8 cellular contexts compared by ENCODE assay signal in genomic region chr15:29269485-29270168, GRCh38. TPM values are rescaled to one million over a fixed set of nuclear protein-coding genes. Genes with fewer than 3 reads are reported as not detected.
A peak's percentile ranks its signal among the peaks of the same experiment; 100 is the strongest.
DNase-seq lines count a peak whose midpoint lies in the region; ATAC-seq and TF ChIP-seq lines count a peak whose summit lies in the region.

Gene NSMCE3, minus strand, starts transcription at chr15:29269822. Its CDS starts 117 bp downstream, at chr15:29269705.

- DNase-seq in AG09319 (ENCODE audit: extremely low read depth, low read depth): peak; percentile 65
- DNase-seq in NCI-H446 (lab: John Stamatoyannopoulos, UW): peak; percentile 55 to 84
- peak; percentile 89 for DNase-seq in activated CD4-positive, alpha-beta T cell treated with anti-CD3 and anti-CD28 coated beads for 1 hour
- peak; percentile 95 for DNase-seq in chondrocyte (ENCODE audit: low spot score)
- DNase-seq in kidney tubule cell (ENCODE audit: low spot score): peak; percentile 88
- DNase-seq in stimulated activated CD4-positive, alpha-beta T cell treated with anti-CD3 and anti-CD28 coated beads, Interleukin-1b, Interleukin-23, amount 100 ng/mL, for 1 hour (ENCODE audit: low read depth in 2 of 2): peak; percentile 68 to 78

- no peaks in the 10 kb centered on the region for H3K27me3 Mint-ChIP-seq in chondrocyte (ENCODE audit: low read depth)

- peaks cover 39% of the 10 kb centered on the region for H3K4me1 Mint-ChIP-seq in chondrocyte (ENCODE audit: low read depth)

- no peaks in the 10 kb centered on the region for H3K9me3 Mint-ChIP-seq in chondrocyte (ENCODE audit: low read depth)

- peak within 1 kb of the TSS; percentile 96 for H3K27ac Mint-ChIP-seq in chondrocyte (ENCODE audit: unreplicated experiment)

- ATAC-seq in GM19025 (IDR thresholded peaks at IDR 0.05; ENCODE audit: low read depth, unreplicated experiment): peak; percentile 86
- peak; percentile 90 for ATAC-seq in HG03280 (IDR thresholded peaks at IDR 0.05; ENCODE audit: unreplicated experiment)

- TF ChIP-seq CTCF in AG09319 (IDR thresholded peaks at IDR 0.05; ENCODE audit: low read depth, low read length) (no peak), chondrocyte (IDR thresholded peaks at IDR 0.05) (no peak)

- peak within 1 kb of the TSS; percentile 95 for H3K4me3 Mint-ChIP-seq in chondrocyte (ENCODE audit: unreplicated experiment)

- no peaks in the 10 kb centered on the region for H3K36me3 Mint-ChIP-seq in chondrocyte (ENCODE audit: low read depth)

RNA-seq across cellular contexts. Expression of gene NSMCE3, which starts in this region (rescaled TPM):
- total RNA-seq in chondrocyte: 9.2 to 9.5 TPM (median 9.4 TPM) in 3 replicates

Comparison
In these comparisons a context has a peak if more than half of its experiments do, and no peak if none do; other contexts are left out.
1. Peak in every context shown above with its lines: DNase-seq and ATAC-seq.